ENCODE assay signal across 1 cellular context in the genomic region with DNA sequence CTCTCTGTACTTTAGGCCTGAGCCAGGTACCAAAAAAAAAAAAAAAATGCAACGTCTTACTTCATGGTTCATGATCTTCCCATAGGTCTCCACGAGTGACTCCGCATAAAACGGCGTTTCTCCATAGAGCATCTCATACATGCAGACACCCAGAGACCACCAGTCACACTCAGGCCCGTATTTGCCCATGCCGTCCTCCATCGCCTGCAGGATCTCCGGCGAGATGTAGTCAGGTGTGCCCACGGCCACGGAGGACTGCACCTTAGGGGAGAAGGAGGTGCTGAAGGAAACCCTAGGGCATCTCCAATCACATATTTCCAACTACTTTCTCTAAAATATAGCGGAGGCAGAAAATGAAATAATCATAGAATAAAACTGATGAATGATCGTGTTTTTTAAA.
TF ChIP-seq lines count a peak whose summit lies in the region.

No MANE protein-coding gene starts in this region.

TF ChIP-seq in GM23338, 12 proteins besides CTCF, POLR2A, EP300 and RAD21 (continued from another document):
- TF ChIP-seq ZNF462 (CRISPR knock-in tag; IDR thresholded peaks at IDR 0.05) (no peak), POLR2AphosphoS5 (IDR thresholded peaks at IDR 0.05; ENCODE audit: low read depth) (no peak), EZH2phosphoT487 (IDR thresholded peaks at IDR 0.05; ENCODE audit: unreplicated experiment) (no peak), CREB1 (CRISPR knock-in tag; IDR thresholded peaks at IDR 0.05; ENCODE audit: low read depth) (no peak), EZH2 (IDR thresholded peaks at IDR 0.05; ENCODE audit: low read depth, unreplicated experiment) (no peak), REST (IDR thresholded peaks at IDR 0.05; ENCODE audit: unreplicated experiment) (no peak), ETS1 (IDR thresholded peaks at IDR 0.05) (no peak), ZNF331 (CRISPR knock-in tag; IDR thresholded peaks at IDR 0.05; ENCODE audit: low read depth) (no peak), NANOG (IDR thresholded peaks at IDR 0.05; ENCODE audit: borderline replicate concordance) (no peak)
